ENCODE assay signal across 12 cellular contexts in genomic region chr1:207849016-207849415, GRCh38.
A peak's percentile ranks its signal among the peaks of the same experiment; 100 is the strongest.
DNase-seq lines count a peak whose midpoint lies in the region; ATAC-seq and TF ChIP-seq lines count a peak whose summit lies in the region.
"Had no signal": no experiment of that assay in that cellular context is flagged by ENCODE, and none has a peak within 500 bp of the region (broad histone marks: within the 10 kb centered on the region; RNA-seq: fewer than 3 reads in every experiment).

No MANE protein-coding gene starts in this region.

- H3K27me3 Mint-ChIP-seq in activated naive CD8-positive, alpha-beta T cell treated with anti-CD3 and anti-CD28 coated beads, Interleukin-2, amount 50 U/mL, for 24 hours: no peaks in the 10 kb centered on the region
- H3K27me3 Mint-ChIP-seq in memory B cell: no peaks in the 10 kb centered on the region

- intact Hi-C loops in Right ventricle myocardium superior (cut with DNase I) (no loop called here), vagina (cut with DNase I) (no loop called here)

- peaks cover 63% of the 10 kb centered on the region for H3K4me1 Mint-ChIP-seq in activated naive CD8-positive, alpha-beta T cell treated with anti-CD3 and anti-CD28 coated beads, Interleukin-2, amount 50 U/mL, for 24 hours
- peaks cover 56% of the 10 kb centered on the region for H3K4me1 Mint-ChIP-seq in memory B cell

- no peaks in the 10 kb centered on the region for H3K9me3 ChIP-seq in right atrium auricular region
- no peaks in the 10 kb centered on the region for H3K9me3 ChIP-seq in vagina
- H3K9me3 ChIP-seq: thyroid gland had no signal

- H3K4me1 ChIP-seq in right atrium auricular region (peaks cover 0 to 91% of the 10 kb centered on the region in 2 donors), vagina (peaks cover 95% of the 10 kb centered on the region)

- H3K36me3 ChIP-seq in right atrium auricular region (no peaks in the 10 kb centered on the region), vagina (no peaks in the 10 kb centered on the region)
- H3K36me3 ChIP-seq: thyroid gland had no signal

- ATAC-seq in Right ventricle myocardium superior (ENCODE audit: poor library complexity) (no peak), memory B cell (ENCODE audit: low read depth) (no peak), HG02885 (IDR thresholded peaks at IDR 0.05; ENCODE audit: poor library complexity, unreplicated experiment) (no peak)
- no peak for ATAC-seq in activated naive CD8-positive, alpha-beta T cell treated with anti-CD3 and anti-CD28 coated beads, Interleukin-2, amount 50 U/mL, for 24 hours

- no peaks in the 10 kb centered on the region for H3K27me3 ChIP-seq in right atrium auricular region
- no peaks in the 10 kb centered on the region for H3K27me3 ChIP-seq in vagina
- H3K27me3 ChIP-seq: thyroid gland had no signal

- peak overlapping the region; percentile 11 for H3K27ac Mint-ChIP-seq in activated naive CD8-positive, alpha-beta T cell treated with anti-CD3 and anti-CD28 coated beads, Interleukin-2, amount 50 U/mL, for 24 hours
- peak overlapping the region; percentile 36 for H3K27ac Mint-ChIP-seq in memory B cell

- no peaks in the 10 kb centered on the region for H3K9me3 Mint-ChIP-seq in activated naive CD8-positive, alpha-beta T cell treated with anti-CD3 and anti-CD28 coated beads, Interleukin-2, amount 50 U/mL, for 24 hours
- H3K9me3 Mint-ChIP-seq in memory B cell: no peaks in the 10 kb centered on the region

- no peak for DNase-seq in right atrium auricular region (ENCODE audit: low spot score)
- DNase-seq in Right ventricle myocardium superior: no peak
- DNase-seq in activated naive CD8-positive, alpha-beta T cell treated with anti-CD3 and anti-CD28 coated beads, Interleukin-2, amount 50 U/mL, for 24 hours: no peak
- DNase-seq in memory B cell (ENCODE audit: low spot score in 2 of 2): no peak
- no peak for DNase-seq in vagina (ENCODE audit: extremely low spot score in 2 of 2)
- no peak for DNase-seq in NCI-H226
- DNase-seq in NCI-H510A treated with DMSO at 0.1 percent for 48 hours (lab: John Stamatoyannopoulos, UW): no peak
- DNase-seq: cerebellar nuclear complex, NCI-H146, posterior cingulate gyrus, thyroid gland had no signal

- no peak overlapping the region for H3K4me3 ChIP-seq in right atrium auricular region
- no peak overlapping the region for H3K4me3 ChIP-seq in vagina
- H3K4me3 ChIP-seq: thyroid gland had no signal

- no peak for TF ChIP-seq POLR2A in vagina (IDR thresholded peaks at IDR 0.05)

- TF ChIP-seq CTCF in right atrium auricular region (IDR thresholded peaks at IDR 0.05) (no peak), vagina (IDR thresholded peaks at IDR 0.05) (no peak)

- H3K27ac ChIP-seq in right atrium auricular region (peak overlapping the region; percentile 29 to 71), vagina (peak overlapping the region; percentile 66)

- peaks cover 23% of the 10 kb centered on the region for H3K36me3 Mint-ChIP-seq in activated naive CD8-positive, alpha-beta T cell treated with anti-CD3 and anti-CD28 coated beads, Interleukin-2, amount 50 U/mL, for 24 hours (ENCODE audit: low read depth)
- peaks cover 18% of the 10 kb centered on the region for H3K36me3 Mint-ChIP-seq in memory B cell

- H3K4me3 Mint-ChIP-seq in activated naive CD8-positive, alpha-beta T cell treated with anti-CD3 and anti-CD28 coated beads, Interleukin-2, amount 50 U/mL, for 24 hours: no peak overlapping the region
- no peak overlapping the region for H3K4me3 Mint-ChIP-seq in memory B cell
